Comparison of ENCODE assay signal across 15 cellular contexts in genomic region chr10:67935223-67935622, GRCh38. TPM values are rescaled to one million over a fixed set of nuclear protein-coding genes. Genes with fewer than 3 reads are reported as not detected.
A peak's percentile ranks its signal among the peaks of the same experiment; 100 is the strongest.
DNase-seq lines count a peak whose midpoint lies in the region; ATAC-seq and TF ChIP-seq lines count a peak whose summit lies in the region.
"Had no signal": no experiment of that assay in that cellular context is flagged by ENCODE, and none has a peak within 500 bp of the region (broad histone marks: within the 10 kb centered on the region; RNA-seq: fewer than 3 reads in every experiment).

No MANE protein-coding gene starts in this region.

- H3F3A ChIP-seq in GM23338 (replicated peaks; ENCODE audit: low read depth): no peaks in the 10 kb centered on the region

- H3K4me2 ChIP-seq in GM23338: no peak overlapping the region

- peaks cover 6% of the 10 kb centered on the region; the same call in 1 of the 2 replicates for H3K4me1 ChIP-seq in GM23338 (ENCODE audit: insufficient read depth)
- H3K4me1 ChIP-seq in HUES64 (ENCODE audit: insufficient read depth, low read length): peaks cover 22% of the 10 kb centered on the region
- H3K4me1 ChIP-seq in Peyer's patch: no peaks in the 10 kb centered on the region

- H3K27me3 Mint-ChIP-seq in GM23338 (ENCODE audit: insufficient read depth, low read depth, poor library complexity): no peaks in the 10 kb centered on the region
- H3K27me3 Mint-ChIP-seq in stimulated activated naive B cell treated with anti-CD40 and anti-IgM and Interleukin-4, amounts not matched to agents 10 μg/mL and 1 μg/mL and 100 μg/mL, for 72 hours: no peaks in the 10 kb centered on the region

- no peak overlapping the region for H3K4me3 ChIP-seq in GM23338
- no peak overlapping the region for H3K4me3 ChIP-seq in HUES64 (ENCODE audit: low read length)
- H3K4me3 ChIP-seq in Peyer's patch: no peak overlapping the region
- H3K4me3 ChIP-seq: SK-N-MC had no signal

- H3K4me3 Mint-ChIP-seq in GM23338: no peak overlapping the region
- no peak overlapping the region for H3K4me3 Mint-ChIP-seq in stimulated activated naive B cell treated with anti-CD40 and anti-IgM and Interleukin-4, amounts not matched to agents 10 μg/mL and 1 μg/mL and 100 μg/mL, for 72 hours

- H3K27ac ChIP-seq in GM23338 (ENCODE audit: low read depth) (peak overlapping the region; percentile 33), HUES64 (ENCODE audit: low read depth, low read length) (peak overlapping the region; percentile 72), Peyer's patch (no peak overlapping the region)
- H3K27ac ChIP-seq: HL-60, SK-N-MC had no signal

- H2AFZ ChIP-seq in GM23338: no peak overlapping the region

- WGBS in HUES64: 72% methylated on average over 9 of the region's 9 CpGs

- peak; percentile 21 for DNase-seq in GM23338 (ENCODE audit: low spot score)
- peak; percentile 14 for DNase-seq in iPS-NIHi7 (ENCODE audit: extremely low spot score)
- DNase-seq in stimulated activated naive B cell treated with anti-CD40 and anti-IgM and Interleukin-4, amounts not matched to agents 10 μg/mL and 1 μg/mL and 100 μg/mL, for 72 hours: no peak
- no peak for DNase-seq in NCI-H1694 treated with DMSO at 0.1 percent for 48 hours (lab: John Stamatoyannopoulos, UW)
- no peak for DNase-seq in Peyer's patch
- DNase-seq: ACHN, AML-193, GF-D8, NCI-H1105, NCI-H774, SHP77 had no signal

- ATAC-seq in GM23338 (peak; percentile 84), GM19023 (IDR thresholded peaks at IDR 0.05; ENCODE audit: unreplicated experiment) (no peak)
- ATAC-seq in stimulated activated naive B cell treated with anti-CD40 and anti-IgM and Interleukin-4, amounts not matched to agents 10 μg/mL and 1 μg/mL and 100 μg/mL, for 72 hours (replicated peaks): no peak

- H3K27ac Mint-ChIP-seq in GM23338: peak overlapping the region; percentile 91
- peak overlapping the region; percentile 5 for H3K27ac Mint-ChIP-seq in stimulated activated naive B cell treated with anti-CD40 and anti-IgM and Interleukin-4, amounts not matched to agents 10 μg/mL and 1 μg/mL and 100 μg/mL, for 72 hours

- no peaks in the 10 kb centered on the region for H3K79me2 ChIP-seq in GM23338 (replicated peaks; ENCODE audit: insufficient read depth)

- TF ChIP-seq CTCF in GM23338 (conservative IDR thresholded peaks at IDR 0.05; ENCODE audit: low read depth in 2 of 2): no peak
- TF ChIP-seq CTCF in Peyer's patch (IDR thresholded peaks at IDR 0.05): no peak

- H4K20me1 ChIP-seq in GM23338 (replicated peaks; ENCODE audit: insufficient read depth): no peaks in the 10 kb centered on the region

- H3K36me3 ChIP-seq in GM23338 (ENCODE audit: insufficient read depth): 0 out of 2 replicates have a peak, but pooled peaks cover 3% of the 10 kb centered on the region
- H3K36me3 ChIP-seq in HUES64 (ENCODE audit: insufficient read depth, low read length): peaks cover 54% of the 10 kb centered on the region
- peaks cover 0 to 78% (median 0%) of the 10 kb centered on the region in 3 donors for H3K36me3 ChIP-seq in Peyer's patch

- H3K9me2 ChIP-seq in GM23338 (ENCODE audit: insufficient read depth): no peaks in the 10 kb centered on the region

- H3K27me3 ChIP-seq in GM23338 (ENCODE audit: insufficient read depth): no peaks in the 10 kb centered on the region
- no peaks in the 10 kb centered on the region for H3K27me3 ChIP-seq in HUES64 (ENCODE audit: insufficient read depth, low read length)
- H3K27me3 ChIP-seq in Peyer's patch: no peaks in the 10 kb centered on the region

- H3K9me3 ChIP-seq in HUES64 (ENCODE audit: insufficient read depth, low read depth, low read length) (no peaks in the 10 kb centered on the region), Peyer's patch (no peaks in the 10 kb centered on the region)

- no peak for TF ChIP-seq POLR2A in Peyer's patch (IDR thresholded peaks at IDR 0.05)

- no peaks in the 10 kb centered on the region for H3K9me3 Mint-ChIP-seq in GM23338
- no peaks in the 10 kb centered on the region for H3K9me3 Mint-ChIP-seq in stimulated activated naive B cell treated with anti-CD40 and anti-IgM and Interleukin-4, amounts not matched to agents 10 μg/mL and 1 μg/mL and 100 μg/mL, for 72 hours

- H3K9ac ChIP-seq in HUES64 (ENCODE audit: low read depth, low read length): no peak overlapping the region

- peaks cover 8% of the 10 kb centered on the region; the same call in 2 of the 3 replicates for H3K36me3 Mint-ChIP-seq in GM23338 (ENCODE audit: low read depth)
- peaks cover 27 to 40% of the 10 kb centered on the region in 2 donors for H3K36me3 Mint-ChIP-seq in stimulated activated naive B cell treated with anti-CD40 and anti-IgM and Interleukin-4, amounts not matched to agents 10 μg/mL and 1 μg/mL and 100 μg/mL, for 72 hours

- H3K4me1 Mint-ChIP-seq in GM23338: peaks cover 12% of the 10 kb centered on the region
- H3K4me1 Mint-ChIP-seq in stimulated activated naive B cell treated with anti-CD40 and anti-IgM and Interleukin-4, amounts not matched to agents 10 μg/mL and 1 μg/mL and 100 μg/mL, for 72 hours: no peaks in the 10 kb centered on the region

TF ChIP-seq in GM23338, 12 proteins besides CTCF, POLR2A, EP300 and RAD21:
- TF ChIP-seq ZNF331 (CRISPR knock-in tag; IDR thresholded peaks at IDR 0.05; ENCODE audit: low read depth) (no peak), STAT1 (IDR thresholded peaks at IDR 0.05; ENCODE audit: unreplicated experiment) (no peak), CREB1 (CRISPR knock-in tag; IDR thresholded peaks at IDR 0.05; ENCODE audit: low read depth) (no peak), EZH2phosphoT487 (IDR thresholded peaks at IDR 0.05; ENCODE audit: unreplicated experiment) (no peak), EZH2 (IDR thresholded peaks at IDR 0.05; ENCODE audit: low read depth, unreplicated experiment) (no peak), POLR2AphosphoS5 (IDR thresholded peaks at IDR 0.05; ENCODE audit: low read depth) (no peak), REST (IDR thresholded peaks at IDR 0.05; ENCODE audit: unreplicated experiment) (no peak), ETS1 (IDR thresholded peaks at IDR 0.05) (no peak), NANOG (IDR thresholded peaks at IDR 0.05; ENCODE audit: borderline replicate concordance) (no peak), ZNF114 (CRISPR knock-in tag; IDR thresholded peaks at IDR 0.05) (no peak)

RNA-seq across cellular contexts. Expression of gene SIRT1, which starts 50.8 kb away (rescaled TPM):
- total RNA-seq in GM23338 (2014; rRNA removed; shearing (Covaris generic)): 61.6 and 68.0 TPM in 2 replicates
- polyA plus RNA-seq in GM23338 (2016; fragmentation: Nextera tagmentation; extraction: Ambion mirVana): 32.4 and 35.9 TPM in 2 replicates
- 34.6 TPM for polyA plus RNA-seq in HUES64 (2013, experiment 1 of 2)
- polyA plus RNA-seq in HUES64 (2013, experiment 2 of 2): 32.8 TPM
- 10 to 100 TPM; 12.1 to 25.6 (median 14.0) TPM for total RNA-seq in Peyer's patch

Comparison
In these comparisons a context has a peak if more than half of its experiments do, and no peak if none do; other contexts are left out.
1. DNase-seq: peak in GM23338 (single experiment) and iPS-NIHi7 (single experiment); none in stimulated activated naive B cell treated with anti-CD40 and anti-IgM and Interleukin-4, amounts not matched to agents 10 μg/mL and 1 μg/mL and 100 μg/mL, for 72 hours (single experiment), NCI-H1694 treated with DMSO at 0.1 percent for 48 hours (single experiment) and Peyer's patch (0 of 3).
2. H3K27ac ChIP-seq: peak in GM23338 (single experiment) and HUES64 (single experiment); none in Peyer's patch (0 of 4).